ENCODE assay signal across 9 cellular contexts in genomic region chr2:218367415-218368149, GRCh38. TPM values are rescaled to one million over a fixed set of nuclear protein-coding genes. Genes with fewer than 3 reads are reported as not detected.
A peak's percentile ranks its signal among the peaks of the same experiment; 100 is the strongest.
DNase-seq lines count a peak whose midpoint lies in the region; ATAC-seq and TF ChIP-seq lines count a peak whose summit lies in the region.
"Had no signal": no experiment of that assay in that cellular context is flagged by ENCODE, and none has a peak within 500 bp of the region (broad histone marks: within the 10 kb centered on the region; RNA-seq: fewer than 3 reads in every experiment).

No MANE protein-coding gene starts in this region.

- H3K27me3 ChIP-seq in NT2/D1 (ENCODE audit: insufficient read depth, insufficient read length) (no peaks in the 10 kb centered on the region), esophagus squamous epithelium (no peaks in the 10 kb centered on the region)

- intact Hi-C loops in esophagus squamous epithelium (cut with DNase I) = no loop called here

- H3K4me3 ChIP-seq in GM12865 (ENCODE audit: low read depth, low read length) (peak overlapping the region; percentile 72), NT2/D1 (ENCODE audit: insufficient read length, low read depth) (peak overlapping the region; percentile 65), esophagus squamous epithelium (peak overlapping the region; percentile 51 to 70 (median 60))

- DNase-seq in GM12865 (ENCODE audit: low read depth) = peak; percentile 93
- peak; percentile 69 for DNase-seq in NT2/D1 (ENCODE audit: low read depth, low spot score)
- DNase-seq in activated T-cell treated with anti-CD3 and anti-CD28 coated beads, Interleukin-2, amount 50 U/mL, for 1 hour = peak; percentile 79
- DNase-seq in esophagus squamous epithelium (lab: John Stamatoyannopoulos, UW) = peak; percentile 46
- peak; percentile 49 to 80 (median 68) for DNase-seq in naive thymus-derived CD8-positive, alpha-beta T cell
- peak; percentile 47 to 66 (median 57) for DNase-seq in stimulated activated naive CD4-positive, alpha-beta T cell (lab: John Stamatoyannopoulos, UW)
- DNase-seq in NCI-H187 (lab: John Stamatoyannopoulos, UW) = no peak

- POLR2A ChIA-PET in naive thymus-derived CD8-positive, alpha-beta T cell (lab: Charles Lee) = interaction anchor here (0.8 to 1.6 kb wide), 15 partner anchors 9 to 104 kb away, joined by 3 to 10 read pairs (median 3); partner anchors contain the start of genes CATIP and TMBIM1

- TF ChIP-seq CTCF in GM12865 (IDR thresholded peaks at IDR 0.05; ENCODE audit: insufficient read depth, low read depth, low read length, missing control alignments) (no peak), esophagus squamous epithelium (IDR thresholded peaks at IDR 0.05) (no peak)

- WGBS in esophagus squamous epithelium, 2 donors = 3 to 9% methylated on average over 12 to 16 of the region's 60 CpGs

- H3K27me3 Mint-ChIP-seq in naive thymus-derived CD8-positive, alpha-beta T cell = no peaks in the 10 kb centered on the region

- peak overlapping the region; percentile 83 to 93 (median 92) for H3K27ac ChIP-seq in esophagus squamous epithelium

- ATAC-seq in HG02571 (IDR thresholded peaks at IDR 0.05; ENCODE audit: unreplicated experiment) = peak; percentile 92
- ATAC-seq in naive thymus-derived CD8-positive, alpha-beta T cell = peak; percentile 74 to 82

- peak overlapping the region; percentile 81 to 94 (median 88) for H3K27ac Mint-ChIP-seq in naive thymus-derived CD8-positive, alpha-beta T cell

- H3K4me3 Mint-ChIP-seq in naive thymus-derived CD8-positive, alpha-beta T cell = peak overlapping the region; percentile 71 to 88 (median 82)

- no peaks in the 10 kb centered on the region for H3K36me3 ChIP-seq in NT2/D1 (ENCODE audit: insufficient read depth, insufficient read length, low read length)
- H3K36me3 ChIP-seq in esophagus squamous epithelium = no peaks in the 10 kb centered on the region

- H3K4me1 Mint-ChIP-seq in naive thymus-derived CD8-positive, alpha-beta T cell = peaks cover 11 to 49% (median 40%) of the 10 kb centered on the region in 4 donors

- peaks cover 0 to 2% (median 0%) of the 10 kb centered on the region in 9 donors for H3K9me3 Mint-ChIP-seq in naive thymus-derived CD8-positive, alpha-beta T cell

- TF ChIP-seq POLR2A in esophagus squamous epithelium (IDR thresholded peaks at IDR 0.05) = peak in 3 of 4 donors; percentile 37 to 92 (median 88)

- peak overlapping the region; percentile 88 for H3K9ac ChIP-seq in NT2/D1 (ENCODE audit: insufficient read length, low read depth)

- H3K4me1 ChIP-seq in NT2/D1 (ENCODE audit: insufficient read depth, insufficient read length) (peaks cover 7% of the 10 kb centered on the region), esophagus squamous epithelium (peaks cover 0 to 18% (median 6%) of the 10 kb centered on the region in 3 donors)

- H3K36me3 Mint-ChIP-seq in naive thymus-derived CD8-positive, alpha-beta T cell = no peaks in the 10 kb centered on the region

- H3K9me3 ChIP-seq in NT2/D1 (ENCODE audit: insufficient read depth, low read length) (no peaks in the 10 kb centered on the region), esophagus squamous epithelium (peaks cover 0 to 10% (median 0%) of the 10 kb centered on the region in 3 donors)

RNA-seq across cellular contexts. Expression of gene CATIP, which starts 10.9 kb away (rescaled TPM):
- not detected for total RNA-seq in esophagus squamous epithelium
- total RNA-seq in naive thymus-derived CD8-positive, alpha-beta T cell = not detected
- not detected for polyA plus RNA-seq in naive thymus-derived CD8-positive, alpha-beta T cell
- total RNA-seq: subcutaneous adipose tissue had no signal

RNA-seq across cellular contexts. Expression of gene SLC11A1, which starts 14.5 kb away (rescaled TPM):
- 10 to 100 TPM in 1 of 4 donors, 1 to 10 TPM in 3; 1.7 to 10.6 (median 8.7) TPM for total RNA-seq in esophagus squamous epithelium
- 1 to 10 TPM in 1 of 2 experiments, under 1 TPM in 1; 0.47 to 1.2 TPM for total RNA-seq in naive thymus-derived CD8-positive, alpha-beta T cell
- polyA plus RNA-seq in naive thymus-derived CD8-positive, alpha-beta T cell = under 1 TPM; 0.27 to 0.90 (median 0.73) TPM

RNA-seq across cellular contexts. Expression of gene CTDSP1, which starts 32.1 kb away (rescaled TPM):
- total RNA-seq in esophagus squamous epithelium = 10 to 100 TPM; 47.3 to 87.4 (median 58.0) TPM
- total RNA-seq in naive thymus-derived CD8-positive, alpha-beta T cell = 100 to 1,000 TPM; 143 to 144 TPM
- polyA plus RNA-seq in naive thymus-derived CD8-positive, alpha-beta T cell = 10 to 100 TPM; 19.3 to 22.7 (median 19.8) TPM

RNA-seq across cellular contexts. Expression of gene VIL1, which starts 51.3 kb away (rescaled TPM):
- total RNA-seq in esophagus squamous epithelium = not detected
- not detected for total RNA-seq in naive thymus-derived CD8-positive, alpha-beta T cell
- under 1 TPM in 2 of 3 donors, not detected in 1; 0.03 to 0.05 TPM for polyA plus RNA-seq in naive thymus-derived CD8-positive, alpha-beta T cell
- total RNA-seq: subcutaneous adipose tissue had no signal

Comparison
In these comparisons a context has a peak if more than half of its experiments do, and no peak if none do; other contexts are left out.
1. DNase-seq: peak in GM12865 (single experiment), NT2/D1 (single experiment), activated T-cell treated with anti-CD3 and anti-CD28 coated beads, Interleukin-2, amount 50 U/mL, for 1 hour (single experiment), esophagus squamous epithelium (single experiment), naive thymus-derived CD8-positive, alpha-beta T cell (10 of 10) and stimulated activated naive CD4-positive, alpha-beta T cell (6 of 6); none in NCI-H187 (0 of 2).
2. Peak in every context shown above with its lines, with median percentiles within 50 percentile points of each other: H3K4me3 ChIP-seq.